ENCODE assay signal across 8 cellular contexts in the genomic region with DNA sequence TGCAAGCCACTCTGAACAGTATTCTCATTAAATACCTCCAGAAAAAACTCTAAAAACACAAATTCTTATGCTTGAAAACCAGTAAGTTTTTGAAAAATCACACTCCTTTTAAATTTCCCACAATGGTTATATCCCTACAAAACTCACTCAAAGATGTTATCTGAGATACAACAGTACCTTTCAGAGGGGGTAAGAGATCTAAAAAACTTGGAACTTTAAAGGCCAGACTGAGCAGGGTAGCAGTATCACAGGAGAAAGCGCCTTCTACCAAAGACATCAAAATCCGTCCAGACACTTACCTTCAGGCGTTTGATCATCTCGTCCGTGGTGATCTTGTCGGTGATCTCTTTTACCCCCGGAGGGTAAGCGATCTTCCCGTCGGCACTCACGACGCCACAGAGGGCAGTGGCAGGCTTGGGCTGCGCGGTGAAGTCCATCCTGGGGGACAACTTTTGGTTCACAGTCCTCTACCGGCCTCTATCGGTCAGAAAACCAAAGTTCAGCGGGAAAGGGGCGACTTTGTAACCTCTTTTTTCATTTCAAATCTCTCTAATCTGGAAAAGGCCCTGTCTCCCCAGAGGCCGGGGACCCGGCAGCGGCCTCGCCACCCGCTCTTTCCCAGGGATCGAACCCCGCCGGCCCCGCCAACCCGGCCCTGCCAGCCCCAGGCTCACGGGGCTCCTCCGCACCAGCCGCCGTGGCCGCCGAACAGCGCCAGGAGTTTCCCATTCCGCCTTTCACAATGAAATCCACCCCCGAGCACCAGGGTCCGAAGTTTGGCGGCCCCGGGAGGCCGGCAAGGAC. TPM values are rescaled to one million over a fixed set of nuclear protein-coding genes. Genes with fewer than 3 reads are reported as not detected.
A peak's percentile ranks its signal among the peaks of the same experiment; 100 is the strongest.
DNase-seq lines count a peak whose midpoint lies in the region; ATAC-seq and TF ChIP-seq lines count a peak whose summit lies in the region.

No MANE protein-coding gene starts in this region.

- POLR2A ChIA-PET in T-cell (lab: Charles Lee), result no interaction called here

- no peaks in the 10 kb centered on the region for H3K27me3 ChIP-seq in transverse colon

- no peaks in the 10 kb centered on the region; the same call in 1 of the 2 replicates for H3K4me1 ChIP-seq in ES-I3 (ENCODE audit: insufficient read depth, low read length)
- H3K4me1 ChIP-seq in transverse colon, result peaks cover 11 to 44% (median 15%) of the 10 kb centered on the region in 4 donors

- intact Hi-C loops in left cardiac atrium (cut with DNase I), result loop anchor here (2.0 to 10.0 kb wide), 7 partner anchors 72 to 522 kb away; a partner anchor contains a TSS
- intact Hi-C loops in transverse colon (cut with DNase I; ENCODE audit: low total_unique reads), result loop anchor here (2.0 to 10.0 kb wide), 3 partner anchors 81 to 512 kb away; a partner anchor contains a TSS

- no peaks in the 10 kb centered on the region for H3K9me3 ChIP-seq in ES-I3 (ENCODE audit: control insufficient read depth, insufficient read depth, low read length)
- no peaks in the 10 kb centered on the region for H3K9me3 ChIP-seq in transverse colon

- H3K9ac ChIP-seq in ES-I3 (ENCODE audit: low read depth, low read length), result peak overlapping the region; percentile 99

- peaks cover 23% of the 10 kb centered on the region for H3K36me3 Mint-ChIP-seq in T-cell

- TF ChIP-seq POLR2A in transverse colon (IDR thresholded peaks at IDR 0.05), result no peak

- ATAC-seq in HG02642 (IDR thresholded peaks at IDR 0.05; ENCODE audit: poor library complexity, unreplicated experiment), result peak; percentile 36
- ATAC-seq in T-cell (replicated peaks in 1 of 4), result peak in 3 of 4 experiments; percentile 7 to 13 (median 10)
- ATAC-seq in left cardiac atrium, result peak; percentile 73 to 80

- H3K27me3 Mint-ChIP-seq in T-cell, result no peaks in the 10 kb centered on the region

- H3K4me3 Mint-ChIP-seq in T-cell, result peak overlapping the region; percentile 77 to 87 (median 86)

- H3K27ac Mint-ChIP-seq in T-cell, result peak overlapping the region; percentile 78 to 83

- H3K36me3 ChIP-seq in ES-I3 (ENCODE audit: insufficient read depth, low read length) (peaks cover 7% of the 10 kb centered on the region; the same call in 1 of the 2 replicates), transverse colon (peaks cover 0 to 13% (median 3%) of the 10 kb centered on the region in 4 donors)

- TF ChIP-seq EP300 in transverse colon (IDR thresholded peaks at IDR 0.05; ENCODE audit: low read depth), result no peak

- in situ Hi-C loops in transverse colon (cut with MboI; ENCODE audit: low pct_ligation_motif_present in 1 of 4, low pct_unique_long_range_greater_than_20kb in 1 of 4, low sequenced_read_pairs in 3 of 4), result loop anchor here in 3 of 4 donors (10.0 kb wide), 3 partner anchors 272 to 502 kb away; a partner anchor contains a TSS

- WGBS in transverse colon (ENCODE audit: low coverage in 1 of 2), 2 donors, result 2 to 5% methylated on average over 3 to 35 of the region's 41 CpGs

- DNase-seq in NCI-H1417 treated with DMSO at 0.1 percent for 48 hours (lab: John Stamatoyannopoulos, UW), result peak; percentile 35
- peak; percentile 18 to 69 (median 50) for DNase-seq in T-cell
- peak; percentile 82 for DNase-seq in amniotic stem cell (lab: John Stamatoyannopoulos, UW)
- peak; percentile 82 for DNase-seq in left cardiac atrium
- DNase-seq in pons (ENCODE audit: low spot score), result peak; percentile 87
- peak; percentile 80 for DNase-seq in transverse colon

- peak overlapping the region; percentile 54 to 98 (median 92) for H3K4me3 ChIP-seq in transverse colon

- CTCF ChIA-PET in T-cell (lab: Charles Lee), result interaction anchor here (0.6 to 1.4 kb wide), 5 partner anchors 11 to 507 kb away, joined by 4 to 8 read pairs (median 5); a partner anchor contains a TSS

- no peaks in the 10 kb centered on the region for H3K9me3 Mint-ChIP-seq in T-cell

- H3K27ac ChIP-seq in transverse colon, result peak overlapping the region; percentile 97 to 98 (median 98)

- peak; percentile 83 to 92 (median 86) for TF ChIP-seq CTCF in transverse colon (IDR thresholded peaks at IDR 0.05)

- peaks cover 38 to 43% (median 42%) of the 10 kb centered on the region in 3 donors for H3K4me1 Mint-ChIP-seq in T-cell

RNA-seq across cellular contexts. Expression of a gene that starts 1.4 kb away (rescaled TPM):
- total RNA-seq in T-cell (100 to 1,000 TPM in 2 of 5 donors, 10 to 100 TPM in 3; 73.5 to 113 (median 88.5) TPM), left cardiac atrium (10 to 100 TPM; 35.3 to 40.3 TPM), transverse colon (10 to 100 TPM; 62.1 to 74.0 (median 68.5) TPM)

Comparison
In these comparisons a context has a peak if more than half of its experiments do, and no peak if none do; other contexts are left out.
1. Peak in every context shown above with its lines: DNase-seq, ATAC-seq, H3K4me3 ChIP-seq and H3K27ac ChIP-seq.
2. ATAC-seq: peak in every context shown above with its lines; median percentile 76 in left cardiac atrium; 36 in HG02642; 10 in T-cell.
3. DNase-seq: peak in every context shown above with its lines; median percentile 87 in pons; 82 in amniotic stem cell; 82 in left cardiac atrium; 80 in transverse colon; 50 in T-cell; 35 in NCI-H1417 treated with DMSO at 0.1 percent for 48 hours.